ENCODE assay signal across 34 cellular contexts in genomic region chr14:38777401-38777800, GRCh38.
"Had no signal": no experiment of that assay in that cellular context is flagged by ENCODE, and none has a peak within 500 bp of the region (broad histone marks: within the 10 kb centered on the region; RNA-seq: fewer than 3 reads in every experiment).

No MANE protein-coding gene starts in this region.

- DNase-seq: activated B cell treated with CpG ODN at 0.5 μM for 24 hours; activated CD4-positive, alpha-beta memory T cell treated with anti-CD3 and anti-CD28 coated beads for 36 hours; activated CD4-positive, alpha-beta T cell treated with anti-CD3 and anti-CD28 coated beads for 4 hours; activated CD4-positive, alpha-beta T cell treated with anti-CD3 and anti-CD28 coated beads, Interleukin-2, amount 10 ng/mL, durations not matched to agents 24 days and 14 days; activated CD4-positive, alpha-beta T cell treated with anti-CD3 and anti-CD28 coated beads, Interleukin-2, amount 50 U/mL, for 1 hour; activated CD4-positive, alpha-beta T cell treated with anti-CD3 and anti-CD28 coated beads, Interleukin-2, amount 50 U/mL, for 4 hours; activated CD4-positive, CD25-positive, alpha-beta regulatory T cell treated with anti-CD3 and anti-CD28 coated beads, Interleukin-2, amount 50 U/mL, for 72 hours; activated CD8-positive, alpha-beta memory T cell treated with anti-CD3 and anti-CD28 coated beads, Interleukin-2, amount 50 U/mL, for 4 hours; activated CD8-positive, alpha-beta T cell treated with anti-CD3 and anti-CD28 coated beads for 36 hours; activated effector memory CD4-positive, alpha-beta T cell treated with anti-CD3 and anti-CD28 coated beads, Interleukin-2, amount 50 U/mL, for 16 hours; activated gamma-delta T cell treated with Interleukin-2 at 50 U/mL for 16 hours; activated naive CD4-positive, alpha-beta T cell; activated naive CD4-positive, alpha-beta T cell treated with anti-CD3 and anti-CD28 coated beads for 36 hours; activated naive CD4-positive, alpha-beta T cell treated with anti-CD3 and anti-CD28 coated beads, Interleukin-2, amount 50 U/mL, for 16 hours; activated naive CD8-positive, alpha-beta T cell treated with anti-CD3 and anti-CD28 coated beads for 36 hours; activated T-cell treated with anti-CD3 and anti-CD28 coated beads for 4 hours; activated T-cell treated with anti-CD3 and anti-CD28 coated beads, Interleukin-2, amount 50 U/mL, for 1 hour; activated T-cell treated with anti-CD3 and anti-CD28 coated beads, Interleukin-2, amount 50 U/mL, for 4 hours; activated T-cell treated with anti-CD3 and anti-CD28 coated beads, Interleukin-2, amount 50 U/mL, for 72 hours; adrenal gland; amniotic stem cell; aorta; body of pancreas; brain microvascular endothelial cell; central memory CD4-positive, alpha-beta T cell; T-helper 2 cell; T-helper 9 cell had no signal

- H3K27me3 ChIP-seq: adrenal gland, body of pancreas, brain microvascular endothelial cell, breast epithelium had no signal

- H3K4me1 Mint-ChIP-seq: activated B cell treated with CpG ODN at 0.5 μM for 24 hours; activated CD4-positive, alpha-beta T cell treated with anti-CD3 and anti-CD28 coated beads, Interleukin-2, amount 10 ng/mL, durations not matched to agents 24 days and 14 days; activated naive CD8-positive, alpha-beta T cell treated with anti-CD3 and anti-CD28 coated beads for 36 hours; activated T-helper 17 cell treated with anti-CD3 and anti-CD28 coated beads, Interleukin-2, amount 50 U/mL, for 72 hours had no signal

- H3K27ac Mint-ChIP-seq: activated B cell treated with CpG ODN at 0.5 μM for 24 hours; activated CD4-positive, alpha-beta memory T cell treated with anti-CD3 and anti-CD28 coated beads for 36 hours; activated CD4-positive, alpha-beta T cell treated with anti-CD3 and anti-CD28 coated beads, Interleukin-2, amount 10 ng/mL, durations not matched to agents 24 days and 14 days; activated CD8-positive, alpha-beta T cell treated with anti-CD3 and anti-CD28 coated beads for 36 hours; activated naive CD4-positive, alpha-beta T cell treated with anti-CD3 and anti-CD28 coated beads for 36 hours; activated naive CD4-positive, alpha-beta T cell treated with anti-CD3 and anti-CD28 coated beads, Interleukin-2, amount 50 U/mL, for 72 hours; activated naive CD8-positive, alpha-beta T cell treated with anti-CD3 and anti-CD28 coated beads for 36 hours; activated T-cell treated with anti-CD3 and anti-CD28 coated beads, Interleukin-2, amount 50 U/mL, for 72 hours; activated T-helper 1 cell treated with anti-CD3 and anti-CD28 coated beads, Interleukin-12 subunit alpha, Interleukin-12 subunit beta, Interleukin-2, Interleukin-4 antibody, amounts not matched to agents 30 ng/mL and 10 ng/mL and 1 ng/mL, durations not matched to agents 14 hours and 24 hours and 36 hours; activated T-helper 17 cell treated with anti-CD3 and anti-CD28 coated beads, Interleukin-2, amount 50 U/mL, for 72 hours; T-helper 1 cell treated with Interleukin-12 subunit alpha and Interleukin-12 subunit beta and Interleukin-4 antibody, amounts not matched to agents 30 μg/mL and 1 μg/mL, for 36 hours; T-helper 2 cell treated with Interferon-gamma antibody and Interleukin-4, amounts not matched to agents 5 μg/mL and 100 μg/mL, for 36 hours had no signal

- H3K27me3 Mint-ChIP-seq: activated B cell treated with CpG ODN at 0.5 μM for 24 hours; activated CD4-positive, alpha-beta memory T cell treated with anti-CD3 and anti-CD28 coated beads for 36 hours; activated CD4-positive, alpha-beta T cell treated with anti-CD3 and anti-CD28 coated beads, Interleukin-2, amount 10 ng/mL, durations not matched to agents 24 days and 14 days; activated CD8-positive, alpha-beta T cell treated with anti-CD3 and anti-CD28 coated beads for 36 hours; activated naive CD8-positive, alpha-beta T cell treated with anti-CD3 and anti-CD28 coated beads for 36 hours had no signal

- H3K4me3 ChIP-seq: adrenal gland, body of pancreas, breast epithelium had no signal

- H3K36me3 Mint-ChIP-seq: activated CD4-positive, alpha-beta memory T cell treated with anti-CD3 and anti-CD28 coated beads for 36 hours; activated naive CD4-positive, alpha-beta T cell treated with anti-CD3 and anti-CD28 coated beads, Interleukin-2, amount 50 U/mL, for 72 hours; activated naive CD8-positive, alpha-beta T cell treated with anti-CD3 and anti-CD28 coated beads for 36 hours had no signal

- H3K27ac ChIP-seq: adrenal gland, body of pancreas, brain microvascular endothelial cell, breast epithelium, VCaP had no signal

- ATAC-seq: activated CD8-positive, alpha-beta T cell treated with anti-CD3 and anti-CD28 coated beads for 36 hours; activated naive CD4-positive, alpha-beta T cell treated with anti-CD3 and anti-CD28 coated beads, Interleukin-2, amount 50 U/mL, for 72 hours; activated T-cell treated with anti-CD3 and anti-CD28 coated beads, Interleukin-2, amount 50 U/mL, for 4 hours; activated T-cell treated with anti-CD3 and anti-CD28 coated beads, Interleukin-2, amount 50 U/mL, for 72 hours; activated T-helper 17 cell treated with anti-CD3 and anti-CD28 coated beads, Interleukin-2, amount 50 U/mL, for 72 hours; body of pancreas had no signal

- H3K4me1 ChIP-seq: adrenal gland, body of pancreas, breast epithelium had no signal

- H3K9me3 ChIP-seq: adrenal gland, body of pancreas, breast epithelium had no signal

- H3K4me3 Mint-ChIP-seq: activated B cell treated with CpG ODN at 0.5 μM for 24 hours; activated CD4-positive, alpha-beta memory T cell treated with anti-CD3 and anti-CD28 coated beads for 36 hours; activated CD4-positive, alpha-beta T cell treated with anti-CD3 and anti-CD28 coated beads, Interleukin-2, amount 10 ng/mL, durations not matched to agents 24 days and 14 days; activated CD8-positive, alpha-beta T cell treated with anti-CD3 and anti-CD28 coated beads for 36 hours; activated naive CD4-positive, alpha-beta T cell treated with anti-CD3 and anti-CD28 coated beads for 36 hours; activated naive CD8-positive, alpha-beta T cell treated with anti-CD3 and anti-CD28 coated beads for 36 hours; activated T-cell treated with anti-CD3 and anti-CD28 coated beads, Interleukin-2, amount 50 U/mL, for 4 hours; activated T-cell treated with anti-CD3 and anti-CD28 coated beads, Interleukin-2, amount 50 U/mL, for 72 hours; activated T-helper 1 cell treated with anti-CD3 and anti-CD28 coated beads, Interleukin-12 subunit alpha, Interleukin-12 subunit beta, Interleukin-2, Interleukin-4 antibody, amounts not matched to agents 30 ng/mL and 10 ng/mL and 1 ng/mL, durations not matched to agents 14 hours and 24 hours and 36 hours; activated T-helper 17 cell treated with anti-CD3 and anti-CD28 coated beads, Interleukin-2, amount 50 U/mL, for 72 hours; T-helper 1 cell treated with Interleukin-12 subunit alpha and Interleukin-12 subunit beta and Interleukin-4 antibody, amounts not matched to agents 30 μg/mL and 1 μg/mL, for 36 hours; T-helper 2 cell treated with Interferon-gamma antibody and Interleukin-4, amounts not matched to agents 5 μg/mL and 100 μg/mL, for 36 hours had no signal

- H3K36me3 ChIP-seq: adrenal gland, brain microvascular endothelial cell, breast epithelium had no signal

- H3K9me3 Mint-ChIP-seq: activated B cell treated with CpG ODN at 0.5 μM for 24 hours; activated CD4-positive, alpha-beta memory T cell treated with anti-CD3 and anti-CD28 coated beads for 36 hours; activated CD4-positive, alpha-beta T cell treated with anti-CD3 and anti-CD28 coated beads, Interleukin-2, amount 10 ng/mL, durations not matched to agents 24 days and 14 days; activated CD8-positive, alpha-beta T cell treated with anti-CD3 and anti-CD28 coated beads for 36 hours; activated naive CD4-positive, alpha-beta T cell treated with anti-CD3 and anti-CD28 coated beads for 36 hours; activated naive CD8-positive, alpha-beta T cell treated with anti-CD3 and anti-CD28 coated beads for 36 hours; activated T-cell treated with anti-CD3 and anti-CD28 coated beads, Interleukin-2, amount 50 U/mL, for 4 hours; activated T-cell treated with anti-CD3 and anti-CD28 coated beads, Interleukin-2, amount 50 U/mL, for 72 hours; activated T-helper 1 cell treated with anti-CD3 and anti-CD28 coated beads, Interleukin-12 subunit alpha, Interleukin-12 subunit beta, Interleukin-2, Interleukin-4 antibody, amounts not matched to agents 30 ng/mL and 10 ng/mL and 1 ng/mL, durations not matched to agents 14 hours and 24 hours and 36 hours; activated T-helper 17 cell treated with anti-CD3 and anti-CD28 coated beads, Interleukin-2, amount 50 U/mL, for 72 hours; T-helper 1 cell treated with Interleukin-12 subunit alpha and Interleukin-12 subunit beta and Interleukin-4 antibody, amounts not matched to agents 30 μg/mL and 1 μg/mL, for 36 hours; T-helper 2 cell treated with Interferon-gamma antibody and Interleukin-4, amounts not matched to agents 5 μg/mL and 100 μg/mL, for 36 hours had no signal
